In genomic region chr12:71169286-71169685, GRCh38 we compare ENCODE assay signal across 4 cellular contexts. TPM values are rescaled to one million over a fixed set of nuclear protein-coding genes. Genes with fewer than 3 reads are reported as not detected.
"Had no signal": no experiment of that assay in that cellular context is flagged by ENCODE, and none has a peak within 500 bp of the region (broad histone marks: within the 10 kb centered on the region; RNA-seq: fewer than 3 reads in every experiment).

No MANE protein-coding gene starts in this region.

- H3K4me3 ChIP-seq: GM12878 had no signal

- DNase-seq: GDM1, GF-D8 had no signal

- ATAC-seq: GM12878 had no signal

RNA-seq across cellular contexts. Expression of gene TSPAN8, which starts 11.5 kb away (rescaled TPM):
- total RNA-seq: G401 had no signal
